In the genomic region with DNA sequence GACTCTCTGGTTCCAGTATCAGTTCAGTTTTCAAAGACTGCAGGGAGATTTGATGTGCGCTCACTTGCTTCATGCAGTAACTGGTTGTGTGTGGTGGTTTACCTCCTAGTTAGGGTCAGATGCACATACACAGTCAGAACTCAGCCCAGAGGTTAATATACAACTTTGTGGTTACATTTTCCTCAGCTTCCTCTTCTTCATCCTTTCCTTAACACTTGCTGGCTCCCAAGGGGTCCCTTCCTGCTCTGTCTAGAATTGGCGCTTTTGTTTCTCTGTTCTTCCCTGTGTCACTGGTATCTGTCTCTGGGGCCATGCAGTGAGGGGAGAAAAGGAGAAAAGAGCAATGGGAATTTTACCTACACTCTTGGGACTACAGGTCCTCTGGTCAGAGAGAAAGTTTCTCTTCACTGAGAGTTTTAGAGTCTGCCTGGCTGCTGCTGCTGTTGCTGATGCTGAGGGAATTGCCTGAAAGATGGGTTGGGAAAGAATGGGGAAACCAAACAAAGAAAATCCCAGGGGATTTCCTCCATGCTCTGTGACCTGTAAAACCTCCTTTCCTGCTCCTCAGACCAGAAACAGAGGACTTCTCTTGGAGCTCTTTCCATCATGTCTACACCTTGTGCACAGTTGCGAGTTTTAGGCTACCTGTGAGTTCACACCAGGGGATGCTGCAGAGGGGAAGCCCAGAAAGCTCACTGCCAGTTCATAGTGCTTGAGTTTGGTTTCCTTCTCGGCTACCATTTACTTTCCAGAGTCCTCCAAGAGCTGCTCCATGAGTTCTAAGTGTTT, we compare ENCODE assay signal across 10 cellular contexts.
A peak's percentile ranks its signal among the peaks of the same experiment; 100 is the strongest.
DNase-seq lines count a peak whose midpoint lies in the region; ATAC-seq and TF ChIP-seq lines count a peak whose summit lies in the region.
"Had no signal": no experiment of that assay in that cellular context is flagged by ENCODE, and none has a peak within 500 bp of the region (broad histone marks: within the 10 kb centered on the region; RNA-seq: fewer than 3 reads in every experiment).

No MANE protein-coding gene starts in this region.

- intact Hi-C loops in right cardiac atrium (cut with DNase I) = no loop called here

- H3K79me2 ChIP-seq in GM23338 (replicated peaks; ENCODE audit: insufficient read depth) = no peaks in the 10 kb centered on the region

- no peaks in the 10 kb centered on the region; the same call in 2 of the 3 replicates for H3K9me3 Mint-ChIP-seq in GM23338
- H3K9me3 Mint-ChIP-seq in stimulated activated memory B cell treated with anti-CD40 and anti-IgM and Interleukin-4, amounts not matched to agents 10 μg/mL and 1 μg/mL and 100 μg/mL, for 72 hours = no peaks in the 10 kb centered on the region
- H3K9me3 Mint-ChIP-seq: T-helper 1 cell treated with Interleukin-12 subunit alpha and Interleukin-12 subunit beta and Interleukin-4 antibody, amounts not matched to agents 30 μg/mL and 1 μg/mL, for 36 hours had no signal

- no peaks in the 10 kb centered on the region for H3K9me2 ChIP-seq in GM23338 (ENCODE audit: insufficient read depth)

- H3K4me3 ChIP-seq in GM23338 = no peak overlapping the region
- H3K4me3 ChIP-seq in right cardiac atrium (ENCODE audit: low read length) = no peak overlapping the region

- no peaks in the 10 kb centered on the region for H3K9me3 ChIP-seq in right cardiac atrium (ENCODE audit: control insufficient read depth, low read length)

- TF ChIP-seq CTCF in GM23338 (conservative IDR thresholded peaks at IDR 0.05; ENCODE audit: low read depth in 2 of 2) = no peak

- H3K27me3 ChIP-seq in GM23338 (ENCODE audit: insufficient read depth) = no peaks in the 10 kb centered on the region
- no peaks in the 10 kb centered on the region for H3K27me3 ChIP-seq in right cardiac atrium (ENCODE audit: control insufficient read depth, insufficient read depth)

- H3K4me2 ChIP-seq in GM23338 = no peak overlapping the region

- H3K27me3 Mint-ChIP-seq in GM23338 (ENCODE audit: insufficient read depth, low read depth, poor library complexity) = peaks cover 2% of the 10 kb centered on the region
- no peaks in the 10 kb centered on the region for H3K27me3 Mint-ChIP-seq in stimulated activated memory B cell treated with anti-CD40 and anti-IgM and Interleukin-4, amounts not matched to agents 10 μg/mL and 1 μg/mL and 100 μg/mL, for 72 hours

- H3K4me3 Mint-ChIP-seq in GM23338 = no peak overlapping the region
- H3K4me3 Mint-ChIP-seq in stimulated activated memory B cell treated with anti-CD40 and anti-IgM and Interleukin-4, amounts not matched to agents 10 μg/mL and 1 μg/mL and 100 μg/mL, for 72 hours = peak overlapping the region; percentile 7
- H3K4me3 Mint-ChIP-seq: T-helper 1 cell treated with Interleukin-12 subunit alpha and Interleukin-12 subunit beta and Interleukin-4 antibody, amounts not matched to agents 30 μg/mL and 1 μg/mL, for 36 hours had no signal

- H3K36me3 ChIP-seq in GM23338 (ENCODE audit: insufficient read depth) = no peaks in the 10 kb centered on the region

- H3F3A ChIP-seq in GM23338 (replicated peaks; ENCODE audit: low read depth) = no peaks in the 10 kb centered on the region

- peak overlapping the region; percentile 72; the same call in 1 of the 2 replicates for H2AFZ ChIP-seq in GM23338

- ATAC-seq in GM19043 (IDR thresholded peaks at IDR 0.05; ENCODE audit: low read depth, unreplicated experiment) = peak; percentile 97
- ATAC-seq in GM23338 = no peak
- peak; percentile 77 for ATAC-seq in HG03442 (IDR thresholded peaks at IDR 0.05; ENCODE audit: unreplicated experiment)
- peak; percentile 96 for ATAC-seq in stimulated activated memory B cell treated with anti-CD40 and anti-IgM and Interleukin-4, amounts not matched to agents 10 μg/mL and 1 μg/mL and 100 μg/mL, for 72 hours
- ATAC-seq in right cardiac atrium = no peak

- H3K27ac ChIP-seq in GM23338 (ENCODE audit: low read depth) (no peak overlapping the region), right cardiac atrium (ENCODE audit: low read length) (no peak overlapping the region)

- H3K27ac Mint-ChIP-seq in GM23338 = no peak overlapping the region
- H3K27ac Mint-ChIP-seq in stimulated activated memory B cell treated with anti-CD40 and anti-IgM and Interleukin-4, amounts not matched to agents 10 μg/mL and 1 μg/mL and 100 μg/mL, for 72 hours = peak overlapping the region; percentile 46
- H3K27ac Mint-ChIP-seq: T-helper 1 cell treated with Interleukin-12 subunit alpha and Interleukin-12 subunit beta and Interleukin-4 antibody, amounts not matched to agents 30 μg/mL and 1 μg/mL, for 36 hours had no signal

- WGBS in right cardiac atrium = 88% methylated on average over 4 of the region's 4 CpGs

- no peaks in the 10 kb centered on the region for H3K36me3 Mint-ChIP-seq in GM23338 (ENCODE audit: low read depth)
- H3K36me3 Mint-ChIP-seq in stimulated activated memory B cell treated with anti-CD40 and anti-IgM and Interleukin-4, amounts not matched to agents 10 μg/mL and 1 μg/mL and 100 μg/mL, for 72 hours = peaks cover 78% of the 10 kb centered on the region

- no peaks in the 10 kb centered on the region for H4K20me1 ChIP-seq in GM23338 (replicated peaks; ENCODE audit: insufficient read depth)

- no peak for DNase-seq in GM23338 (ENCODE audit: low spot score)
- DNase-seq in right cardiac atrium = no peak
- DNase-seq in AG08395 (ENCODE audit: low spot score) = no peak
- DNase-seq in NCI-H1417 treated with DMSO at 0.1 percent for 48 hours (lab: John Stamatoyannopoulos, UW) = no peak
- DNase-seq: NCI-H524 treated with DMSO at 0.1 percent for 48 hours, substantia nigra had no signal

- H3K4me1 ChIP-seq in GM23338 (ENCODE audit: insufficient read depth) = no peaks in the 10 kb centered on the region
- peaks cover 3% of the 10 kb centered on the region for H3K4me1 ChIP-seq in right cardiac atrium (ENCODE audit: control insufficient read depth, insufficient read depth, low read length)

- H3K4me1 Mint-ChIP-seq in GM23338 = peaks cover 8% of the 10 kb centered on the region
- H3K4me1 Mint-ChIP-seq in stimulated activated memory B cell treated with anti-CD40 and anti-IgM and Interleukin-4, amounts not matched to agents 10 μg/mL and 1 μg/mL and 100 μg/mL, for 72 hours = peaks cover 80% of the 10 kb centered on the region

TF ChIP-seq in GM23338, 12 proteins besides CTCF, POLR2A, EP300 and RAD21 (continues in another document):
- TF ChIP-seq, protein P1, sequence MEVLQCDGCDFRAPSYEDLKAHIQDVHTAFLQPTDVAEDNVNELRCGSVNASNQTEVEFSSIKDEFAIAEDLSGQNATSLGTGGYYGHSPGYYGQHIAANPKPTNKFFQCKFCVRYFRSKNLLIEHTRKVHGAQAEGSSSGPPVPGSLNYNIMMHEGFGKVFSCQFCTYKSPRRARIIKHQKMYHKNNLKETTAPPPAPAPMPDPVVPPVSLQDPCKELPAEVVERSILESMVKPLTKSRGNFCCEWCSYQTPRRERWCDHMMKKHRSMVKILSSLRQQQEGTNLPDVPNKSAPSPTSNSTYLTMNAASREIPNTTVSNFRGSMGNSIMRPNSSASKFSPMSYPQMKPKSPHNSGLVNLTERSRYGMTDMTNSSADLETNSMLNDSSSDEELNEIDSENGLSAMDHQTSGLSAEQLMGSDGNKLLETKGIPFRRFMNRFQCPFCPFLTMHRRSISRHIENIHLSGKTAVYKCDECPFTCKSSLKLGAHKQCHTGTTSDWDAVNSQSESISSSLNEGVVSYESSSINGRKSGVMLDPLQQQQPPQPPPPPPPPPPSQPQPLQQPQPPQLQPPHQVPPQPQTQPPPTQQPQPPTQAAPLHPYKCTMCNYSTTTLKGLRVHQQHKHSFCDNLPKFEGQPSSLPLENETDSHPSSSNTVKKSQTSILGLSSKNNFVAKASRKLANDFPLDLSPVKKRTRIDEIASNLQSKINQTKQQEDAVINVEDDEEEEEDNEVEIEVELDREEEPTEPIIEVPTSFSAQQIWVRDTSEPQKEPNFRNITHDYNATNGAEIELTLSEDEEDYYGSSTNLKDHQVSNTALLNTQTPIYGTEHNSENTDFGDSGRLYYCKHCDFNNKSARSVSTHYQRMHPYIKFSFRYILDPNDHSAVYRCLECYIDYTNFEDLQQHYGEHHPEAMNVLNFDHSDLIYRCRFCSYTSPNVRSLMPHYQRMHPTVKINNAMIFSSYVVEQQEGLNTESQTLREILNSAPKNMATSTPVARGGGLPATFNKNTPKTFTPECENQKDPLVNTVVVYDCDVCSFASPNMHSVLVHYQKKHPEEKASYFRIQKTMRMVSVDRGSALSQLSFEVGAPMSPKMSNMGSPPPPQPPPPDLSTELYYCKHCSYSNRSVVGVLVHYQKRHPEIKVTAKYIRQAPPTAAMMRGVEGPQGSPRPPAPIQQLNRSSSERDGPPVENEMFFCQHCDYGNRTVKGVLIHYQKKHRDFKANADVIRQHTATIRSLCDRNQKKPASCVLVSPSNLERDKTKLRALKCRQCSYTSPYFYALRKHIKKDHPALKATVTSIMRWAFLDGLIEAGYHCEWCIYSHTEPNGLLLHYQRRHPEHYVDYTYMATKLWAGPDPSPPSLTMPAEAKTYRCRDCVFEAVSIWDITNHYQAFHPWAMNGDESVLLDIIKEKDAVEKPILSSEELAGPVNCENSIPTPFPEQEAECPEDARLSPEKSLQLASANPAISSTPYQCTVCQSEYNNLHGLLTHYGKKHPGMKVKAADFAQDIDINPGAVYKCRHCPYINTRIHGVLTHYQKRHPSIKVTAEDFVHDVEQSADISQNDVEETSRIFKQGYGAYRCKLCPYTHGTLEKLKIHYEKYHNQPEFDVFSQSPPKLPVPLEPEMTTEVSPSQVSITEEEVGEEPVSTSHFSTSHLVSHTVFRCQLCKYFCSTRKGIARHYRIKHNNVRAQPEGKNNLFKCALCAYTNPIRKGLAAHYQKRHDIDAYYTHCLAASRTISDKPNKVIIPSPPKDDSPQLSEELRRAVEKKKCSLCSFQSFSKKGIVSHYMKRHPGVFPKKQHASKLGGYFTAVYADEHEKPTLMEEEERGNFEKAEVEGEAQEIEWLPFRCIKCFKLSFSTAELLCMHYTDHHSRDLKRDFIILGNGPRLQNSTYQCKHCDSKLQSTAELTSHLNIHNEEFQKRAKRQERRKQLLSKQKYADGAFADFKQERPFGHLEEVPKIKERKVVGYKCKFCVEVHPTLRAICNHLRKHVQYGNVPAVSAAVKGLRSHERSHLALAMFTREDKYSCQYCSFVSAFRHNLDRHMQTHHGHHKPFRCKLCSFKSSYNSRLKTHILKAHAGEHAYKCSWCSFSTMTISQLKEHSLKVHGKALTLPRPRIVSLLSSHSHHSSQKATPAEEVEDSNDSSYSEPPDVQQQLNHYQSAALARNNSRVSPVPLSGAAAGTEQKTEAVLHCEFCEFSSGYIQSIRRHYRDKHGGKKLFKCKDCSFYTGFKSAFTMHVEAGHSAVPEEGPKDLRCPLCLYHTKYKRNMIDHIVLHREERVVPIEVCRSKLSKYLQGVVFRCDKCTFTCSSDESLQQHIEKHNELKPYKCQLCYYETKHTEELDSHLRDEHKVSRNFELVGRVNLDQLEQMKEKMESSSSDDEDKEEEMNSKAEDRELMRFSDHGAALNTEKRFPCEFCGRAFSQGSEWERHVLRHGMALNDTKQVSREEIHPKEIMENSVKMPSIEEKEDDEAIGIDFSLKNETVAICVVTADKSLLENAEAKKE (CRISPR knock-in tag; IDR thresholded peaks at IDR 0.05) = no peak
- no peak for TF ChIP-seq EZH2 (IDR thresholded peaks at IDR 0.05; ENCODE audit: low read depth, unreplicated experiment)
- TF ChIP-seq STAT1 (IDR thresholded peaks at IDR 0.05; ENCODE audit: unreplicated experiment) = no peak
- no peak for TF ChIP-seq JUNB (IDR thresholded peaks at IDR 0.05; ENCODE audit: unreplicated experiment)
- no peak for TF ChIP-seq ZNF331 (CRISPR knock-in tag; IDR thresholded peaks at IDR 0.05; ENCODE audit: low read depth)

Comparison
In these comparisons a context has a peak if more than half of its experiments do, and no peak if none do; other contexts are left out.
1. ATAC-seq: peak in GM19043 (single experiment), HG03442 (single experiment) and stimulated activated memory B cell treated with anti-CD40 and anti-IgM and Interleukin-4, amounts not matched to agents 10 μg/mL and 1 μg/mL and 100 μg/mL, for 72 hours (single experiment); none in GM23338 (single experiment) and right cardiac atrium (0 of 2).